In genomic region chr5:80852331-80853245, GRCh38 we compare ENCODE assay signal across 19 cellular contexts.
"Had no signal": no experiment of that assay in that cellular context is flagged by ENCODE, and none has a peak within 500 bp of the region (broad histone marks: within the 10 kb centered on the region; RNA-seq: fewer than 3 reads in every experiment).

No MANE protein-coding gene starts in this region.

- H3K36me3 ChIP-seq: brain microvascular endothelial cell had no signal

- H3K4me1 ChIP-seq: esophagus muscularis mucosa, parathyroid adenoma, sigmoid colon, spleen had no signal

- H3K4me3 Mint-ChIP-seq: activated CD4-positive, alpha-beta T cell treated with anti-CD3 and anti-CD28 coated beads for 36 hours; activated naive CD4-positive, alpha-beta T cell treated with anti-CD3 and anti-CD28 coated beads, Interleukin-2, amount 50 U/mL, for 24 hours; mesothelial cell of epicardium; natural killer cell treated with Interleukin-12 subunit alpha and Interleukin-12 subunit beta and Interleukin-15 and Interleukin-18, amount 100 ng/mL, for 72 hours; T-helper 2 cell treated with Interferon-gamma antibody and Interleukin-4, amounts not matched to agents 5 μg/mL and 100 μg/mL, for 36 hours had no signal

- H3K4me3 ChIP-seq: coronary artery, esophagus muscularis mucosa, sigmoid colon, spleen had no signal

- H3K27ac Mint-ChIP-seq: activated CD4-positive, alpha-beta T cell treated with anti-CD3 and anti-CD28 coated beads for 36 hours; activated naive CD4-positive, alpha-beta T cell treated with anti-CD3 and anti-CD28 coated beads, Interleukin-2, amount 50 U/mL, for 24 hours; mesothelial cell of epicardium; T-helper 2 cell treated with Interferon-gamma antibody and Interleukin-4, amounts not matched to agents 5 μg/mL and 100 μg/mL, for 36 hours had no signal

- ATAC-seq: activated CD4-positive, alpha-beta T cell treated with anti-CD3 and anti-CD28 coated beads for 36 hours; left lobe of liver; natural killer cell treated with Interleukin-12 subunit alpha and Interleukin-12 subunit beta and Interleukin-15 and Interleukin-18, amount 100 ng/mL, for 72 hours had no signal

- H3K27me3 Mint-ChIP-seq: activated CD4-positive, alpha-beta T cell treated with anti-CD3 and anti-CD28 coated beads for 36 hours; activated naive CD4-positive, alpha-beta T cell treated with anti-CD3 and anti-CD28 coated beads, Interleukin-2, amount 50 U/mL, for 24 hours; natural killer cell treated with Interleukin-12 subunit alpha and Interleukin-12 subunit beta and Interleukin-15 and Interleukin-18, amount 100 ng/mL, for 72 hours had no signal

- H3K4me1 Mint-ChIP-seq: mesothelial cell of epicardium had no signal

- H3K79me2 ChIP-seq: parathyroid adenoma had no signal

- DNase-seq: activated CD4-positive, alpha-beta T cell treated with anti-CD3 and anti-CD28 coated beads for 36 hours; activated CD8-positive, alpha-beta memory T cell treated with anti-CD3 and anti-CD28 coated beads, Interleukin-2, amount 50 U/mL, for 48 hours; activated effector memory CD4-positive, alpha-beta T cell treated with anti-CD3 and anti-CD28 coated beads, Interleukin-2, amount 50 U/mL, for 16 hours; activated T-cell treated with anti-CD3 and anti-CD28 coated beads, Interleukin-2, amount 50 U/mL, for 48 hours; brain microvascular endothelial cell; central memory CD4-positive, alpha-beta T cell; hippocampal formation; kidney; sigmoid colon; spleen; stimulated activated naive CD4-positive, alpha-beta T cell had no signal

- H3K27me3 ChIP-seq: brain microvascular endothelial cell, esophagus muscularis mucosa, sigmoid colon, spleen had no signal

- H2AFZ ChIP-seq: parathyroid adenoma had no signal

- H3K27ac ChIP-seq: brain microvascular endothelial cell, coronary artery, esophagus muscularis mucosa, parathyroid adenoma, sigmoid colon, spleen had no signal
